Comparison of ENCODE assay signal across 10 cellular contexts in the genomic region with DNA sequence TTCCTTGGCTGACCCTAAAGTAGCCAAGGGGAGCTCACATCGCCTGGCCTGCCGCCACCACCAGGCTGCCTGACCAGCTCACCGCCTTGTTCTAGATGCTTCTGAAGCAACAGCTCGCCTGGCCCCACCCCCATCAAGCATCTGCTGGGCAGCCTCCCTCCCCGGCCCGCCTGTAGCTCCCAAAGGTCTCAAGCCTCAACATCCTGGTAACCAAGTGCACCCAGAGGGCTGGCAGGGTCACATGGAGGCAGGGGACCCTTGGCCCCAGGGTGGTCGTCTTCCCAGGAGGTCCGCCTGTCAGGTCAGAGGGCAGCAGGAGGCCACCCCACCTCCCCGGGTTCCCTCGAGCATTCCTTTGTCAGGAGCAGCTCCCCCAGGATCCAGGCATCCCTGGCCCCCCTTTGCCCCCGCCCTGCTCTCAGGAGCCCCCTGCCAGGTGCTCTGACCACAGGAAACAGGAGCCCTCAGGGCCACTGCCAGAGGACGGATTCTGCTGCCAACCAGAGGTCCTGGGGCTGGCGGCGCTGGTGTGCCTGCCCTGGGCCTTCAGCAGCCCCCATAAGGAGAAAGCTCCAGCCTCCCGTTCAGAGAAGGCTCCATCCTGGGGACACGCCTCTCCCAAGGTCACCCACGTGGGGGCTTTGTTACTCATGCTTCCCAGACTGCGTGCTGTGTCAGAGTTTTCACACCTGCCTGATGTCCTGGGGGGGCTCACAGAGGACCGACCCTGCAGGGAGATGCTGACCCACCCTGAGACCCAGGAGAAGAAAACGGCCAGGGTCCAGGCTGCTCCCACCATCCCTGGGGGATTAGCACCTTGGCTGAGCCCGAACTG. TPM values are rescaled to one million over a fixed set of nuclear protein-coding genes. Genes with fewer than 3 reads are reported as not detected.
A peak's percentile ranks its signal among the peaks of the same experiment; 100 is the strongest.
DNase-seq lines count a peak whose midpoint lies in the region; ATAC-seq and TF ChIP-seq lines count a peak whose summit lies in the region.
"Had no signal": no experiment of that assay in that cellular context is flagged by ENCODE, and none has a peak within 500 bp of the region (broad histone marks: within the 10 kb centered on the region; RNA-seq: fewer than 3 reads in every experiment).

No MANE protein-coding gene starts in this region.

- H3K9me1 ChIP-seq in IMR-90 (ENCODE audit: insufficient read depth, low read length) = peaks cover 3% of the 10 kb centered on the region; the same call in 1 of the 2 replicates

- H2BK5ac ChIP-seq in IMR-90 (ENCODE audit: low read depth, low read length, poor library complexity, severe bottlenecking) = no peak overlapping the region

- H4K5ac ChIP-seq in IMR-90 (ENCODE audit: low read depth, low read length) = no peak overlapping the region; the same call in 1 of the 2 replicates

- H4K20me1 ChIP-seq in IMR-90 (ENCODE audit: insufficient read depth, low read length) = peaks cover 2% of the 10 kb centered on the region; the same call in 1 of the 2 replicates

- peak overlapping the region; percentile 87; the same call in 1 of the 3 replicates for H2BK15ac ChIP-seq in IMR-90 (ENCODE audit: low read depth, low read length)

- peak overlapping the region; percentile 83; the same call in 1 of the 2 replicates for H2AK5ac ChIP-seq in IMR-90 (ENCODE audit: low read depth, low read length)

- no peak overlapping the region for H3K23ac ChIP-seq in IMR-90 (ENCODE audit: low read depth, low read length)

- CTCF ChIA-PET in IMR-90 (lab: Yijun Ruan, JAX) = interaction anchor here (0.6 to 1.8 kb wide), 12 partner anchors 9 to 172 kb away, joined by 3 to 19 read pairs (median 5); a partner anchor contains a TSS

- DNase-seq in BE2C (peak; percentile 9), IMR-90 (no peak), dorsolateral prefrontal cortex (peak in 1 of 10 donors; percentile 40), KBM-7 (no peak), NCI-H2171 treated with DMSO at 0.1 percent for 48 hours (lab: John Stamatoyannopoulos, UW) (no peak), D341Med (ENCODE audit: low spot score) (no peak)

- no peak overlapping the region for H3K18ac ChIP-seq in IMR-90 (ENCODE audit: low read depth, low read length)

- H3K14ac ChIP-seq in IMR-90 (replicated peaks; ENCODE audit: low read depth, low read length) = no peak overlapping the region

- no peaks in the 10 kb centered on the region for H3K4me1 ChIP-seq in BE2C
- no peaks in the 10 kb centered on the region for H3K4me1 ChIP-seq in IMR-90 (ENCODE audit: control insufficient read depth, insufficient read depth, low read length)
- peaks cover 17% of the 10 kb centered on the region for H3K4me1 ChIP-seq in muscle layer of colon (ENCODE audit: insufficient read depth, low read length)

- dilution Hi-C loops in IMR-90 (cut with HindIII; ENCODE audit: low sequenced_read_pairs, unreplicated experiment) = no loop called here

- POLR2A ChIA-PET in IMR-90 (lab: Charles Lee; ENCODE audit: unreplicated experiment) = no interaction called here

- no peaks in the 10 kb centered on the region for H3K36me3 ChIP-seq in BE2C
- no peaks in the 10 kb centered on the region for H3K36me3 ChIP-seq in IMR-90 (ENCODE audit: control insufficient read depth, insufficient read depth, low read length)
- no peaks in the 10 kb centered on the region for H3K36me3 ChIP-seq in muscle layer of colon (ENCODE audit: insufficient read depth, low read length)

- no peak; the same call in 1 of the 2 replicates for ATAC-seq in IMR-90 (ENCODE audit: low read depth)
- no peak for ATAC-seq in GM18907 (IDR thresholded peaks at IDR 0.05; ENCODE audit: unreplicated experiment)

- peak overlapping the region; percentile 92 for H2AFZ ChIP-seq in IMR-90 (replicated peaks; ENCODE audit: low read length, poor library complexity)

- H3K27ac ChIP-seq in IMR-90 (ENCODE audit: insufficient read depth, low read length) = no peak overlapping the region
- H3K27ac ChIP-seq in dorsolateral prefrontal cortex = no peak overlapping the region
- no peak overlapping the region for H3K27ac ChIP-seq in muscle layer of colon (ENCODE audit: low read depth, low read length)

- H2AK9ac ChIP-seq in IMR-90 (replicated peaks; ENCODE audit: low read depth, low read length, poor library complexity) = peak overlapping the region; percentile 81

- H3K9me3 ChIP-seq in BE2C (no peaks in the 10 kb centered on the region), IMR-90 (ENCODE audit: control insufficient read depth, insufficient read depth, low read length) (no peaks in the 10 kb centered on the region), muscle layer of colon (ENCODE audit: low read length) (no peaks in the 10 kb centered on the region)

- in situ Hi-C loops in IMR-90 (cut with MboI; ENCODE audit: low sequenced_read_pairs) (no loop called here), KBM-7 (cut with MboI; ENCODE audit: low pct_unique_long_range_greater_than_20kb, low sequenced_read_pairs) (no loop called here)

- H3K56ac ChIP-seq in IMR-90 (ENCODE audit: extremely low read depth, insufficient read depth, low read length) = no peak overlapping the region

- intact Hi-C loops in IMR-90 (cut with micrococcal nuclease) = no loop called here
- intact Hi-C loops in dorsolateral prefrontal cortex (cut with DNase I) = no loop called here

- no peaks in the 10 kb centered on the region for H3K79me1 ChIP-seq in IMR-90 (ENCODE audit: low read depth in 1 of 2, low read length in 2 of 2)

- TF ChIP-seq POLR2A in IMR-90 (IDR thresholded peaks at IDR 0.05; ENCODE audit: low read depth, low read length) = no peak

- no peaks in the 10 kb centered on the region for H3K27me3 ChIP-seq in BE2C
- peaks cover 12% of the 10 kb centered on the region; the same call in 1 of the 2 replicates for H3K27me3 ChIP-seq in IMR-90 (ENCODE audit: control insufficient read depth, insufficient read depth, low read length)
- H3K27me3 ChIP-seq in dorsolateral prefrontal cortex = peaks cover 0 to 15% (median 0%) of the 10 kb centered on the region in 45 donors
- H3K27me3 ChIP-seq in muscle layer of colon (ENCODE audit: control insufficient read depth in 1 of 2, insufficient read depth in 2 of 2, low read length in 2 of 2) = peaks cover 0 to 12% of the 10 kb centered on the region in 2 donors

- no peak overlapping the region; the same call in 1 of the 2 replicates for H3K4me2 ChIP-seq in IMR-90 (ENCODE audit: low read depth, low read length)

- WGBS in IMR-90 (ENCODE audit: extremely low coverage in 2 of 2, insufficient read length in 1 of 2), 2 experiments = 67% methylated on average over 10 of the region's 21 CpGs; no CpG with 5 or more reads in 1 of the 2 experiments

- peak overlapping the region; percentile 71 for H2BK20ac ChIP-seq in IMR-90 (ENCODE audit: low read depth, low read length)

- no peak overlapping the region for H3K9ac ChIP-seq in IMR-90 (ENCODE audit: low read depth, low read length)
- H3K9ac ChIP-seq in muscle layer of colon (ENCODE audit: low read length) = peak overlapping the region; percentile 14

- H3K4ac ChIP-seq in IMR-90 (ENCODE audit: low read depth, low read length) = peak overlapping the region; percentile 48; the same call in 1 of the 2 replicates

- peak overlapping the region; percentile 4; the same call in 1 of the 2 replicates for H2BK120ac ChIP-seq in IMR-90 (ENCODE audit: low read depth, low read length)

- H4K91ac ChIP-seq in IMR-90 (ENCODE audit: insufficient read depth, low read depth, low read length) = no peak overlapping the region

- H4K8ac ChIP-seq in IMR-90 (ENCODE audit: low read depth in 2 of 2, low read length in 2 of 2) = peak overlapping the region in 1 of 2 experiments; percentile 72; a peak in 1 of 4 replicates

- no peak for TF ChIP-seq RAD21 in IMR-90 (IDR thresholded peaks at IDR 0.05; ENCODE audit: low read length)

- H3K4me3 ChIP-seq in BE2C (ENCODE audit: low read depth, low read length) = peak overlapping the region; percentile 19; the same call in 1 of the 2 replicates
- no peak overlapping the region for H3K4me3 ChIP-seq in IMR-90 (ENCODE audit: insufficient read depth, low read depth, low read length)
- H3K4me3 ChIP-seq in dorsolateral prefrontal cortex = peak overlapping the region in 51 of 59 donors; percentile 0 to 58 (median 31)
- peak overlapping the region in 1 of 2 donors; percentile 44 for H3K4me3 ChIP-seq in muscle layer of colon (ENCODE audit: low read depth in 1 of 2, low read length in 2 of 2)

- TF ChIP-seq CTCF in BE2C (IDR thresholded peaks at IDR 0.05; ENCODE audit: low read depth, low read length) (no peak), IMR-90 (conservative IDR thresholded peaks at IDR 0.05; ENCODE audit: low read depth, low read length) (no peak), dorsolateral prefrontal cortex (IDR thresholded peaks at IDR 0.05 in 54 of 56, conservative IDR thresholded peaks at IDR 0.05 in 2 of 56; ENCODE audit: low read depth in 1 of 56, partially characterized antibody in 56 of 56) (no peak)

- BruUV-seq in IMR-90 (replicated peaks; lab: Mats Ljungman, UMichigan) = no TSS peak

TF ChIP-seq in IMR-90, 13 proteins besides CTCF, POLR2A, EP300 and RAD21:
- no peak for TF ChIP-seq CEBPB (IDR thresholded peaks at IDR 0.05; ENCODE audit: low read depth, low read length)

RNA-seq across cellular contexts. Expression of a gene that starts 3.5 kb away (rescaled TPM):
- polyA plus RNA-seq in BE2C (2012; ENCODE audit: insufficient read depth, insufficient read length, low read depth) = not detected
- total RNA-seq in IMR-90 (2012; rRNA removed) (not detected in 2 replicates), dorsolateral prefrontal cortex (under 1 TPM in 35 of 120 experiments, not detected in 85; 0.24 to 0.82 (median 0.41) TPM)
- not detected in 2 replicates for polyA plus RNA-seq in IMR-90 (2012; rRNA removed)
- not detected in 2 replicates for polyA plus RNA-seq in IMR-90 (2012; cell fraction: cytosol; rRNA removed)
- polyA plus RNA-seq in IMR-90 (2012; cell fraction: nucleus; rRNA removed; ENCODE audit: low replicate concordance) = 0.03 TPM in 1 of 2 replicates, not detected in the other
- total RNA-seq: CD8-positive, alpha-beta memory T cell; renal cortical epithelial cell had no signal
- polyA plus RNA-seq: CD8-positive, alpha-beta memory T cell had no signal

RNA-seq across cellular contexts. Expression of a gene that starts 30.1 kb away (rescaled TPM):
- polyA plus RNA-seq in BE2C (2012; ENCODE audit: insufficient read depth, insufficient read length, low read depth) = 9.0 TPM
- total RNA-seq in IMR-90 (2012; rRNA removed) = 3.9 and 4.4 TPM in 2 replicates
- polyA plus RNA-seq in IMR-90 (2012; rRNA removed) = 3.2 TPM in 2 replicates
- polyA plus RNA-seq in IMR-90 (2012; cell fraction: cytosol; rRNA removed) = 2.2 and 2.4 TPM in 2 replicates
- polyA plus RNA-seq in IMR-90 (2012; cell fraction: nucleus; rRNA removed; ENCODE audit: low replicate concordance) = 1.5 and 2.8 TPM in 2 replicates
- 10 to 100 TPM in 91 of 120 experiments, 1 to 10 TPM in 29; 6.3 to 19.1 (median 11.6) TPM for total RNA-seq in dorsolateral prefrontal cortex

RNA-seq across cellular contexts. Expression of a gene that starts 30.3 kb away (rescaled TPM):
- polyA plus RNA-seq in BE2C (2012; ENCODE audit: insufficient read depth, insufficient read length, low read depth) = 143 TPM
- total RNA-seq in IMR-90 (2012; rRNA removed) (105 and 122 TPM in 2 replicates), dorsolateral prefrontal cortex (100 to 1,000 TPM; 112 to 251 (median 177) TPM)
- 120 and 121 TPM in 2 replicates for polyA plus RNA-seq in IMR-90 (2012; rRNA removed)
- 120 and 126 TPM in 2 replicates for polyA plus RNA-seq in IMR-90 (2012; cell fraction: cytosol; rRNA removed)
- 104 and 113 TPM in 2 replicates for polyA plus RNA-seq in IMR-90 (2012; cell fraction: nucleus; rRNA removed; ENCODE audit: low replicate concordance)
